1 cellular context compared by ENCODE assay signal in the genomic region with DNA sequence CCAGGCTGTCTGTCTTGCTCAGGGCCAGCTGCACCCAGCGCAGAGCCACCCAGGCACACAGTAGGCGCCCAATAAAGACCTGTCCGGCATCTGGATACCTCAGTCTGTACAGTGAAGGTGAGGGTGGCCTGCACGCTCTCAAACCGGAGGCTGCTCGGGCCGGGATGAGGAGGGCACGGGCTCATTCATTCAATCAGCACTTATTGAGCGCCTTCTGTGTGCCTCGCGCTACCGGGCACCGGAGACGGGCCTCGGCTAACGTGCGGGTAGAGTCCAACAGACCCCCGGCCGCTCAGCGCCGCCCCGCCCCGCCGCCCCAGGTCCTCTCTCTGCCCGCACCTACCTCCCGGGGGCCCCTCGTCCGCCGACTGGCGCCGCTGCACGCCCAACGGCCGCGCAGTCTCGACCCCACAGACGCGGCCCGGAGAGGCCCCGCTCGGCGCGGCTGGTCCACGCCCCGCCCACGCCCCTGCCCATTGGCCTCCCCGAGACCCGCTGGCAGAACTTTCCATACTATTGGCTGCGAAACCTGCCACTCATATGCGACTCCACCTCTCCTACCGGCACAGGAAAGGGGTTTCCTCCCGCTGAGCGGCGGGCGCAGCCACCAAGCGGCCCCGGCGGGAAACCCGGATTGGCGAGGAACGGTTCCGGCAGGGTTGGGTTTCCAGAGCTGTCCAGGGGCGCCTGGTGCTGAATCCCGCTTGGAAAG.
TF ChIP-seq lines count a peak whose summit lies in the region.

SLC39A3 (minus strand) TSS at position 416 of the 712 bp plus-strand sequence. CDS start 2,760 bp downstream, outside the sequence.

TF ChIP-seq in K562, 482 proteins besides CTCF, POLR2A, EP300 and RAD21 (continued from another document and continues in another):
- TF ChIP-seq U2AF1 (optimal IDR thresholded peaks at IDR 0.05; ENCODE audit: low read depth, low read length) (no peak), ZKSCAN8 (CRISPR knock-in tag; IDR thresholded peaks at IDR 0.05) (peak; percentile 100), CREB1 (IDR thresholded peaks at IDR 0.05) (no peak; the same call in 1 of the 2 replicates), CREB1 (CRISPR knock-in tag; IDR thresholded peaks at IDR 0.05) (peak; percentile 78), RNF2 (IDR thresholded peaks at IDR 0.05) (no peak; the same call in 1 of the 2 replicates), CBX3 (IDR thresholded peaks at IDR 0.05; ENCODE audit: borderline replicate concordance in 1 of 2, low read length in 2 of 2) (peak in 1 of 2 experiments; percentile 56; a peak in 1 of 3 replicates), NR2C1 (IDR thresholded peaks at IDR 0.05) (peak; percentile 48; the same call in 1 of the 2 replicates), NR2C1 (tag; IDR thresholded peaks at IDR 0.05) (peak; percentile 88), XRCC4 (IDR thresholded peaks at IDR 0.05; ENCODE audit: extremely low read depth, insufficient read depth, insufficient read length) (no peak), AFF4 (CRISPR knock-in tag; IDR thresholded peaks at IDR 0.05) (0 out of 2 replicates have a peak, but pooled peaks have one; percentile 81), BRF1 (IDR thresholded peaks at IDR 0.05; ENCODE audit: borderline replicate concordance, extremely low read depth, insufficient read length) (no peak), ZNF212 (CRISPR knock-in tag; IDR thresholded peaks at IDR 0.05) (peak; percentile 73; the same call in 1 of the 2 replicates), MCM2 (IDR thresholded peaks at IDR 0.05; ENCODE audit: low read depth) (no peak), E4F1 (CRISPR knock-in tag; IDR thresholded peaks at IDR 0.05; ENCODE audit: borderline replicate concordance) (no peak), FOXA3 (CRISPR knock-in tag; conservative IDR thresholded peaks at IDR 0.05 in 1 of 2, IDR thresholded peaks at IDR 0.05 in 1 of 2) (0 out of 4 replicates have a peak, but pooled peaks of 1 of the 2 experiments have one; percentile 1), GATA2 (CRISPR knock-in tag; IDR thresholded peaks at IDR 0.05) (no peak), FOXK2 (conservative IDR thresholded peaks at IDR 0.05 in 1 of 2, IDR thresholded peaks at IDR 0.05 in 1 of 2; ENCODE audit: low read depth in 2 of 2) (peak in 1 of 2 experiments; percentile 68; a peak in 1 of 4 replicates), POLR2G (IDR thresholded peaks at IDR 0.05; ENCODE audit: low read depth, low read length) (peak; percentile 95), SMARCE1 (IDR thresholded peaks at IDR 0.05) (no peak), CBX1 (IDR thresholded peaks at IDR 0.05; ENCODE audit: low read depth) (0 out of 2 replicates have a peak, but pooled peaks have one; percentile 59), ZNF436 (CRISPR knock-in tag; IDR thresholded peaks at IDR 0.05) (no peak), ZNF316 (IDR thresholded peaks at IDR 0.05) (no peak), ZC3H8 (IDR thresholded peaks at IDR 0.05) (no peak), ZNF740 (CRISPR knock-in tag; IDR thresholded peaks at IDR 0.05) (no peak), ZNF740 (tag; IDR thresholded peaks at IDR 0.05) (no peak), SMARCA4 (IDR thresholded peaks at IDR 0.05) (0 out of 2 replicates have a peak, but pooled peaks have one; percentile 33), ERF (CRISPR knock-in tag; IDR thresholded peaks at IDR 0.05) (peak; percentile 73; the same call in 1 of the 2 replicates), SMARCC2 (IDR thresholded peaks at IDR 0.05; ENCODE audit: low read depth) (no peak), JUND (IDR thresholded peaks at IDR 0.05; ENCODE audit: borderline replicate concordance, low read depth, low read length) (peak; percentile 60), JUND (tag; IDR thresholded peaks at IDR 0.05; ENCODE audit: borderline replicate concordance, low read depth, low read length) (peak; percentile 44; the same call in 1 of the 3 replicates), NEUROD1 (IDR thresholded peaks at IDR 0.05; ENCODE audit: borderline replicate concordance, low read depth, low read length, partially characterized antibody) (peak; percentile 95), POLR2AphosphoS5 (IDR thresholded peaks at IDR 0.05; ENCODE audit: control insufficient read depth, insufficient read depth, low read depth, low read length) (peak; percentile 52; the same call in 1 of the 2 replicates)
- TF ChIP-seq, protein P1, sequence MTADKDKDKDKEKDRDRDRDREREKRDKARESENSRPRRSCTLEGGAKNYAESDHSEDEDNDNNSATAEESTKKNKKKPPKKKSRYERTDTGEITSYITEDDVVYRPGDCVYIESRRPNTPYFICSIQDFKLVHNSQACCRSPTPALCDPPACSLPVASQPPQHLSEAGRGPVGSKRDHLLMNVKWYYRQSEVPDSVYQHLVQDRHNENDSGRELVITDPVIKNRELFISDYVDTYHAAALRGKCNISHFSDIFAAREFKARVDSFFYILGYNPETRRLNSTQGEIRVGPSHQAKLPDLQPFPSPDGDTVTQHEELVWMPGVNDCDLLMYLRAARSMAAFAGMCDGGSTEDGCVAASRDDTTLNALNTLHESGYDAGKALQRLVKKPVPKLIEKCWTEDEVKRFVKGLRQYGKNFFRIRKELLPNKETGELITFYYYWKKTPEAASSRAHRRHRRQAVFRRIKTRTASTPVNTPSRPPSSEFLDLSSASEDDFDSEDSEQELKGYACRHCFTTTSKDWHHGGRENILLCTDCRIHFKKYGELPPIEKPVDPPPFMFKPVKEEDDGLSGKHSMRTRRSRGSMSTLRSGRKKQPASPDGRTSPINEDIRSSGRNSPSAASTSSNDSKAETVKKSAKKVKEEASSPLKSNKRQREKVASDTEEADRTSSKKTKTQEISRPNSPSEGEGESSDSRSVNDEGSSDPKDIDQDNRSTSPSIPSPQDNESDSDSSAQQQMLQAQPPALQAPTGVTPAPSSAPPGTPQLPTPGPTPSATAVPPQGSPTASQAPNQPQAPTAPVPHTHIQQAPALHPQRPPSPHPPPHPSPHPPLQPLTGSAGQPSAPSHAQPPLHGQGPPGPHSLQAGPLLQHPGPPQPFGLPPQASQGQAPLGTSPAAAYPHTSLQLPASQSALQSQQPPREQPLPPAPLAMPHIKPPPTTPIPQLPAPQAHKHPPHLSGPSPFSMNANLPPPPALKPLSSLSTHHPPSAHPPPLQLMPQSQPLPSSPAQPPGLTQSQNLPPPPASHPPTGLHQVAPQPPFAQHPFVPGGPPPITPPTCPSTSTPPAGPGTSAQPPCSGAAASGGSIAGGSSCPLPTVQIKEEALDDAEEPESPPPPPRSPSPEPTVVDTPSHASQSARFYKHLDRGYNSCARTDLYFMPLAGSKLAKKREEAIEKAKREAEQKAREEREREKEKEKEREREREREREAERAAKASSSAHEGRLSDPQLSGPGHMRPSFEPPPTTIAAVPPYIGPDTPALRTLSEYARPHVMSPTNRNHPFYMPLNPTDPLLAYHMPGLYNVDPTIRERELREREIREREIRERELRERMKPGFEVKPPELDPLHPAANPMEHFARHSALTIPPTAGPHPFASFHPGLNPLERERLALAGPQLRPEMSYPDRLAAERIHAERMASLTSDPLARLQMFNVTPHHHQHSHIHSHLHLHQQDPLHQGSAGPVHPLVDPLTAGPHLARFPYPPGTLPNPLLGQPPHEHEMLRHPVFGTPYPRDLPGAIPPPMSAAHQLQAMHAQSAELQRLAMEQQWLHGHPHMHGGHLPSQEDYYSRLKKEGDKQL (CRISPR knock-in tag; IDR thresholded peaks at IDR 0.05; ENCODE audit: borderline replicate concordance): no peak
- TF ChIP-seq, protein P2, sequence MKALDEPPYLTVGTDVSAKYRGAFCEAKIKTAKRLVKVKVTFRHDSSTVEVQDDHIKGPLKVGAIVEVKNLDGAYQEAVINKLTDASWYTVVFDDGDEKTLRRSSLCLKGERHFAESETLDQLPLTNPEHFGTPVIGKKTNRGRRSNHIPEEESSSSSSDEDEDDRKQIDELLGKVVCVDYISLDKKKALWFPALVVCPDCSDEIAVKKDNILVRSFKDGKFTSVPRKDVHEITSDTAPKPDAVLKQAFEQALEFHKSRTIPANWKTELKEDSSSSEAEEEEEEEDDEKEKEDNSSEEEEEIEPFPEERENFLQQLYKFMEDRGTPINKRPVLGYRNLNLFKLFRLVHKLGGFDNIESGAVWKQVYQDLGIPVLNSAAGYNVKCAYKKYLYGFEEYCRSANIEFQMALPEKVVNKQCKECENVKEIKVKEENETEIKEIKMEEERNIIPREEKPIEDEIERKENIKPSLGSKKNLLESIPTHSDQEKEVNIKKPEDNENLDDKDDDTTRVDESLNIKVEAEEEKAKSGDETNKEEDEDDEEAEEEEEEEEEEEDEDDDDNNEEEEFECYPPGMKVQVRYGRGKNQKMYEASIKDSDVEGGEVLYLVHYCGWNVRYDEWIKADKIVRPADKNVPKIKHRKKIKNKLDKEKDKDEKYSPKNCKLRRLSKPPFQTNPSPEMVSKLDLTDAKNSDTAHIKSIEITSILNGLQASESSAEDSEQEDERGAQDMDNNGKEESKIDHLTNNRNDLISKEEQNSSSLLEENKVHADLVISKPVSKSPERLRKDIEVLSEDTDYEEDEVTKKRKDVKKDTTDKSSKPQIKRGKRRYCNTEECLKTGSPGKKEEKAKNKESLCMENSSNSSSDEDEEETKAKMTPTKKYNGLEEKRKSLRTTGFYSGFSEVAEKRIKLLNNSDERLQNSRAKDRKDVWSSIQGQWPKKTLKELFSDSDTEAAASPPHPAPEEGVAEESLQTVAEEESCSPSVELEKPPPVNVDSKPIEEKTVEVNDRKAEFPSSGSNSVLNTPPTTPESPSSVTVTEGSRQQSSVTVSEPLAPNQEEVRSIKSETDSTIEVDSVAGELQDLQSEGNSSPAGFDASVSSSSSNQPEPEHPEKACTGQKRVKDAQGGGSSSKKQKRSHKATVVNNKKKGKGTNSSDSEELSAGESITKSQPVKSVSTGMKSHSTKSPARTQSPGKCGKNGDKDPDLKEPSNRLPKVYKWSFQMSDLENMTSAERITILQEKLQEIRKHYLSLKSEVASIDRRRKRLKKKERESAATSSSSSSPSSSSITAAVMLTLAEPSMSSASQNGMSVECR (CRISPR knock-in tag; IDR thresholded peaks at IDR 0.05): peak; percentile 99
- TF ChIP-seq, protein P3, sequence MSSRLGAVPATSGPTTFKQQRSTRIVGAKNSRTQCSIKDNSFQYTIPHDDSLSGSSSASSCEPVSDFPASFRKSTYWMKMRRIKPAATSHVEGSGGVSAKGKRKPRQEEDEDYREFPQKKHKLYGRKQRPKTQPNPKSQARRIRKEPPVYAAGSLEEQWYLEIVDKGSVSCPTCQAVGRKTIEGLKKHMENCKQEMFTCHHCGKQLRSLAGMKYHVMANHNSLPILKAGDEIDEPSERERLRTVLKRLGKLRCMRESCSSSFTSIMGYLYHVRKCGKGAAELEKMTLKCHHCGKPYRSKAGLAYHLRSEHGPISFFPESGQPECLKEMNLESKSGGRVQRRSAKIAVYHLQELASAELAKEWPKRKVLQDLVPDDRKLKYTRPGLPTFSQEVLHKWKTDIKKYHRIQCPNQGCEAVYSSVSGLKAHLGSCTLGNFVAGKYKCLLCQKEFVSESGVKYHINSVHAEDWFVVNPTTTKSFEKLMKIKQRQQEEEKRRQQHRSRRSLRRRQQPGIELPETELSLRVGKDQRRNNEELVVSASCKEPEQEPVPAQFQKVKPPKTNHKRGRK (tag; IDR thresholded peaks at IDR 0.05): no peak
- TF ChIP-seq, protein P4, sequence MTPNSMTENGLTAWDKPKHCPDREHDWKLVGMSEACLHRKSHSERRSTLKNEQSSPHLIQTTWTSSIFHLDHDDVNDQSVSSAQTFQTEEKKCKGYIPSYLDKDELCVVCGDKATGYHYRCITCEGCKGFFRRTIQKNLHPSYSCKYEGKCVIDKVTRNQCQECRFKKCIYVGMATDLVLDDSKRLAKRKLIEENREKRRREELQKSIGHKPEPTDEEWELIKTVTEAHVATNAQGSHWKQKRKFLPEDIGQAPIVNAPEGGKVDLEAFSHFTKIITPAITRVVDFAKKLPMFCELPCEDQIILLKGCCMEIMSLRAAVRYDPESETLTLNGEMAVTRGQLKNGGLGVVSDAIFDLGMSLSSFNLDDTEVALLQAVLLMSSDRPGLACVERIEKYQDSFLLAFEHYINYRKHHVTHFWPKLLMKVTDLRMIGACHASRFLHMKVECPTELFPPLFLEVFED (CRISPR knock-in tag; conservative IDR thresholded peaks at IDR 0.05): peak; percentile 89
